5 cellular contexts compared by ENCODE assay signal in genomic region chr1:53819387-53819786, GRCh38.
"Had no signal": no experiment of that assay in that cellular context is flagged by ENCODE, and none has a peak within 500 bp of the region (broad histone marks: within the 10 kb centered on the region; RNA-seq: fewer than 3 reads in every experiment).

No MANE protein-coding gene starts in this region.

- H3K27me3 Mint-ChIP-seq: IgD-negative memory B cell had no signal

- H3K27ac Mint-ChIP-seq: GM23338, H9 had no signal

- H3K4me1 Mint-ChIP-seq: GM23338, H9 had no signal

- H3K9me3 Mint-ChIP-seq: GM23338, H9, IgD-negative memory B cell had no signal

- H3K4me3 Mint-ChIP-seq: GM23338, H9, IgD-negative memory B cell had no signal

- ATAC-seq: GM23338, HepG2 had no signal

- DNase-seq: H9, HCEC 1CT had no signal
